8 cellular contexts compared by ENCODE assay signal in genomic region chr15:43187544-43188155, GRCh38. TPM values are rescaled to one million over a fixed set of nuclear protein-coding genes. Genes with fewer than 3 reads are reported as not detected.
DNase-seq lines count a peak whose midpoint lies in the region; ATAC-seq and TF ChIP-seq lines count a peak whose summit lies in the region.

No MANE protein-coding gene starts in this region.

- no peak for ATAC-seq in naive thymus-derived CD4-positive, alpha-beta T cell
- ATAC-seq in HG03095 (IDR thresholded peaks at IDR 0.05; ENCODE audit: unreplicated experiment), result no peak

- no peak overlapping the region for H2AFZ ChIP-seq in OCI-LY1 (ENCODE audit: low read length)

- peak; percentile 82 for DNase-seq in AML-193 (lab: John Stamatoyannopoulos, UW)
- no peak for DNase-seq in GM12864 (ENCODE audit: low read depth)
- DNase-seq in chondrocyte (ENCODE audit: low spot score), result no peak
- DNase-seq in naive thymus-derived CD4-positive, alpha-beta T cell, result peak in 7 of 9 donors; percentile 16 to 61 (median 39)
- no peak for DNase-seq in ecto neural progenitor cell (ENCODE audit: low spot score)
- DNase-seq in middle frontal gyrus (ENCODE audit: extremely low spot score, low spot score), result no peak

- no peaks in the 10 kb centered on the region for H3K27me3 Mint-ChIP-seq in chondrocyte (ENCODE audit: low read depth)
- H3K27me3 Mint-ChIP-seq in naive thymus-derived CD4-positive, alpha-beta T cell, result no peaks in the 10 kb centered on the region

- POLR2A ChIA-PET in naive thymus-derived CD4-positive, alpha-beta T cell (lab: Charles Lee), result no interaction called here

- H3K79me2 ChIP-seq in OCI-LY1 (ENCODE audit: insufficient read depth, low read length), result peaks cover 10% of the 10 kb centered on the region

- H3K4me1 ChIP-seq in OCI-LY1 (ENCODE audit: insufficient read depth, low read length, severe bottlenecking), result peaks cover 18% of the 10 kb centered on the region
- H3K4me1 ChIP-seq in naive thymus-derived CD4-positive, alpha-beta T cell (ENCODE audit: control insufficient read depth in 2 of 2, insufficient read depth in 2 of 2, low read length in 2 of 2), result peaks cover 16 to 22% of the 10 kb centered on the region in 2 donors

- no peaks in the 10 kb centered on the region for H3K9me3 ChIP-seq in OCI-LY1 (ENCODE audit: low read length)
- no peaks in the 10 kb centered on the region for H3K9me3 ChIP-seq in naive thymus-derived CD4-positive, alpha-beta T cell (ENCODE audit: control insufficient read depth in 2 of 3, low read length in 3 of 3)

- CTCF ChIA-PET in naive thymus-derived CD4-positive, alpha-beta T cell (lab: Charles Lee), result no interaction called here

- no peak overlapping the region for H3K27ac ChIP-seq in OCI-LY1 (ENCODE audit: low read depth, low read length, poor library complexity, severe bottlenecking)
- H3K27ac ChIP-seq in naive thymus-derived CD4-positive, alpha-beta T cell (ENCODE audit: low read depth, low read length), result no peak overlapping the region

- no peak overlapping the region for H3K9ac ChIP-seq in OCI-LY1 (ENCODE audit: low read length)

- H3K4me3 ChIP-seq in GM12864 (ENCODE audit: low read depth, low read length), result no peak overlapping the region
- H3K4me3 ChIP-seq in OCI-LY1 (ENCODE audit: low read depth, low read length, poor library complexity, severe bottlenecking), result no peak overlapping the region
- no peak overlapping the region for H3K4me3 ChIP-seq in naive thymus-derived CD4-positive, alpha-beta T cell (ENCODE audit: low read length)

- H3K36me3 ChIP-seq in OCI-LY1 (ENCODE audit: insufficient read depth, low read length), result peaks cover 35% of the 10 kb centered on the region
- peaks cover 19 to 37% (median 30%) of the 10 kb centered on the region in 3 experiments for H3K36me3 ChIP-seq in naive thymus-derived CD4-positive, alpha-beta T cell (ENCODE audit: control insufficient read depth in 2 of 3, insufficient read depth in 3 of 3, low read length in 3 of 3)

- no peaks in the 10 kb centered on the region for H4K20me1 ChIP-seq in OCI-LY1 (ENCODE audit: insufficient read depth, low read length)

- H3K9me2 ChIP-seq in OCI-LY1 (ENCODE audit: low read depth, low read length), result no peaks in the 10 kb centered on the region

- H3K36me3 Mint-ChIP-seq in chondrocyte (ENCODE audit: low read depth), result peaks cover 18% of the 10 kb centered on the region
- peaks cover 12 to 31% (median 21%) of the 10 kb centered on the region in 5 donors for H3K36me3 Mint-ChIP-seq in naive thymus-derived CD4-positive, alpha-beta T cell

- H3K9me3 Mint-ChIP-seq in chondrocyte (ENCODE audit: low read depth), result no peaks in the 10 kb centered on the region
- H3K9me3 Mint-ChIP-seq in naive thymus-derived CD4-positive, alpha-beta T cell, result no peaks in the 10 kb centered on the region

- no peak overlapping the region for H3K27ac Mint-ChIP-seq in chondrocyte (ENCODE audit: unreplicated experiment)
- peak overlapping the region in 7 of 9 donors; percentile 34 to 98 (median 54) for H3K27ac Mint-ChIP-seq in naive thymus-derived CD4-positive, alpha-beta T cell

- H3K4me1 Mint-ChIP-seq in chondrocyte (ENCODE audit: low read depth), result peaks cover 24% of the 10 kb centered on the region
- H3K4me1 Mint-ChIP-seq in naive thymus-derived CD4-positive, alpha-beta T cell, result peaks cover 19 to 63% (median 39%) of the 10 kb centered on the region in 7 donors

- H3K4me3 Mint-ChIP-seq in chondrocyte (ENCODE audit: unreplicated experiment), result no peak overlapping the region
- peak overlapping the region; percentile 65 to 97 (median 85) for H3K4me3 Mint-ChIP-seq in naive thymus-derived CD4-positive, alpha-beta T cell

- intact Hi-C loops in naive thymus-derived CD4-positive, alpha-beta T cell (cut with micrococcal nuclease), result loop anchor here (1.0 to 10.0 kb wide), 8 partner anchors 17 to 1215 kb away; partner anchors contain the start of genes EHD4 (in 1 of the 2), MAP1A (in 1 of the 2) and STARD9 (in 1 of the 2)

- no peaks in the 10 kb centered on the region for H3F3A ChIP-seq in OCI-LY1 (ENCODE audit: insufficient read depth, low read length)

- TF ChIP-seq CTCF in GM12864 (IDR thresholded peaks at IDR 0.05; ENCODE audit: low read depth, low read length, missing control alignments) (peak; percentile 51), OCI-LY1 (IDR thresholded peaks at IDR 0.05; ENCODE audit: low read length) (peak; percentile 65), chondrocyte (IDR thresholded peaks at IDR 0.05) (peak; percentile 88)

- no peaks in the 10 kb centered on the region for H3K27me3 ChIP-seq in OCI-LY1 (ENCODE audit: insufficient read depth, low read length)
- no peaks in the 10 kb centered on the region for H3K27me3 ChIP-seq in naive thymus-derived CD4-positive, alpha-beta T cell (ENCODE audit: control insufficient read depth in 2 of 2, insufficient read depth in 2 of 2, low read length in 2 of 2)

- H3K4me2 ChIP-seq in OCI-LY1 (ENCODE audit: low read length), result 0 out of 2 replicates have a peak overlapping the region, but pooled peaks have one; percentile 99

RNA-seq across cellular contexts. Expression of gene CCNDBP1, which starts 2.4 kb away (rescaled TPM):
- total RNA-seq in chondrocyte, result 31.2 to 40.1 TPM (median 37.9 TPM) in 3 replicates
- total RNA-seq in naive thymus-derived CD4-positive, alpha-beta T cell, result 100 to 1,000 TPM in 3 of 5 experiments, 10 to 100 TPM in 2; 72.3 to 110 (median 100) TPM
- polyA plus RNA-seq in naive thymus-derived CD4-positive, alpha-beta T cell, result 100 to 1,000 TPM; 154 to 163 TPM

RNA-seq across cellular contexts. Expression of gene EPB42, which starts 33.2 kb away (rescaled TPM):
- total RNA-seq in chondrocyte, result not detected in 3 replicates
- total RNA-seq in naive thymus-derived CD4-positive, alpha-beta T cell, result not detected
- polyA plus RNA-seq in naive thymus-derived CD4-positive, alpha-beta T cell, result not detected

RNA-seq across cellular contexts. Expression of gene TMEM62, which starts 54.3 kb away (rescaled TPM):
- 8.3 to 11.0 TPM (median 10.2 TPM) in 3 replicates for total RNA-seq in chondrocyte
- total RNA-seq in naive thymus-derived CD4-positive, alpha-beta T cell, result 10 to 100 TPM; 12.0 to 21.5 (median 17.7) TPM
- 1 to 10 TPM; 3.6 to 6.0 TPM for polyA plus RNA-seq in naive thymus-derived CD4-positive, alpha-beta T cell

Comparison
In these comparisons a context has a peak if more than half of its experiments do, and no peak if none do; other contexts are left out.
1. DNase-seq: peak in AML-193 (2 of 2) and naive thymus-derived CD4-positive, alpha-beta T cell (7 of 9); none in GM12864 (single experiment), chondrocyte (single experiment), ecto neural progenitor cell (single experiment) and middle frontal gyrus (single experiment).
2. Peak in every context shown above with its lines, with median percentiles within 50 percentile points of each other: CTCF ChIP-seq.